In the genomic region with DNA sequence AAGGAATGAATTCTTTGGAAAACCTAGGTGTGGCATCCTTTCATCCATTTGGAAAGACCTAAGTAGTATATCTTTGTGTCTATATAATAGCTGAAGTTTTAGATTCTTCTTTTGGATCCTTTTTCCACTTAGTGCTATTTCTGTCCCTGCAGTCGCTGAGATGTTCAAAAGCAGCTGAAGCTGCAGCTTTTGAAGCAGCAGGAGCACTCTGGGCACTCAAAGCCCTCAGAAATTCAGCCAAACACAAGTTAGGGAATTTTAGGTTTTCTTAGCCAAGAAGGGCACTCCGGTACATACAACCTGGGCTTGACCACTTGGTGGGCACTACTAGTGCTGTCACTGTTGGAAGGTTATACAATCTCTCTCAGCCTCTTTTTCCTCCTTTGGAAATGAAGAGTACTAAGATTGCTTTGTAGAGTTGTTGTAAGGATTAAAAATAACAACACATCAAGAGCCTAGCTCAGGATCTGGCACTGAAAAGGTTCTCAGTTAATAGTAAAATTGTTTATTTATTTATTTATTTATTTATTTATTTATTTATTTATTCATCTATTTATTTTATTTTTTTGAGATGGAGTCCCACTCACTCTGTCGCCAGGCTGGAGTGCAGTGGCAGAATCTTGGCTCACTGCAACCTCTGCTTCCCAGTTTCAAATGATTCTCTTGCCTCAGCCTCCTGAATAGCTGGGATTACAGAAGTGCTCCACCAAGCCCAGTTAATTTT, we compare ENCODE assay signal across 21 cellular contexts.
DNase-seq lines count a peak whose midpoint lies in the region; ATAC-seq and TF ChIP-seq lines count a peak whose summit lies in the region.
"Had no signal": no experiment of that assay in that cellular context is flagged by ENCODE, and none has a peak within 500 bp of the region (broad histone marks: within the 10 kb centered on the region; RNA-seq: fewer than 3 reads in every experiment).

No MANE protein-coding gene starts in this region.

- no peak overlapping the region for H2BK15ac ChIP-seq in mesenchymal stem cell (ENCODE audit: low read depth, poor library complexity, severe bottlenecking)

- H3K4ac ChIP-seq in mesenchymal stem cell (ENCODE audit: low read depth in 1 of 2, low read length in 2 of 2): no peak overlapping the region

- no peak for DNase-seq in Right ventricle myocardium superior
- DNase-seq in cardiac septum (ENCODE audit: low spot score): no peak
- no peak for DNase-seq in mesenchymal stem cell
- DNase-seq in testis: peak; percentile 4
- no peak for DNase-seq in activated naive CD8-positive, alpha-beta T cell treated with anti-CD3 and anti-CD28 coated beads for 36 hours
- DNase-seq: activated CD4-positive, alpha-beta T cell treated with anti-CD3 and anti-CD28 coated beads for 48 hours; cortex of kidney; glutamatergic neuron; NCI-H187; nephron progenitor cell; OCI-M1; stimulated activated CD4-positive, alpha-beta T cell treated with anti-CD3 and anti-CD28 coated beads, Interleukin-1b, Interleukin-23, amount 100 ng/mL, for 48 hours; transverse colon had no signal

- WGBS in mesenchymal stem cell: 95% methylated on average over 1 of the region's 3 CpGs
- 70 to 77% methylated on average over 3 of the region's 3 CpGs for WGBS in testis, 2 donors

- no peaks in the 10 kb centered on the region for H3K4me1 Mint-ChIP-seq in activated naive CD8-positive, alpha-beta T cell treated with anti-CD3 and anti-CD28 coated beads for 36 hours

- no peak overlapping the region for H3K4me3 Mint-ChIP-seq in activated naive CD8-positive, alpha-beta T cell treated with anti-CD3 and anti-CD28 coated beads for 36 hours
- H3K4me3 Mint-ChIP-seq: activated naive CD8-positive, alpha-beta T cell; B cell; nephron progenitor cell; stimulated activated memory B cell treated with anti-CD40 and anti-IgM and Interleukin-4, amounts not matched to agents 10 μg/mL and 1 μg/mL and 100 μg/mL, for 72 hours had no signal

- no peak for TF ChIP-seq CTCF in testis (IDR thresholded peaks at IDR 0.05)

- H3K27me3 Mint-ChIP-seq in activated naive CD8-positive, alpha-beta T cell treated with anti-CD3 and anti-CD28 coated beads for 36 hours: peaks cover 4% of the 10 kb centered on the region
- H3K27me3 Mint-ChIP-seq: progenitor cell of endocrine pancreas had no signal

- no peak overlapping the region for H2BK120ac ChIP-seq in mesenchymal stem cell (ENCODE audit: low read depth, low read length)

- peaks cover 3% of the 10 kb centered on the region for H3K36me3 Mint-ChIP-seq in activated naive CD8-positive, alpha-beta T cell treated with anti-CD3 and anti-CD28 coated beads for 36 hours

- no peak overlapping the region for H3K18ac ChIP-seq in mesenchymal stem cell (ENCODE audit: low read depth in 1 of 2, low read length in 2 of 2)

- no peak overlapping the region for H2BK12ac ChIP-seq in mesenchymal stem cell (ENCODE audit: low read length in 2 of 2)

- TF ChIP-seq POLR2A in testis (IDR thresholded peaks at IDR 0.05): no peak

- no peak overlapping the region for H2AFZ ChIP-seq in mesenchymal stem cell (ENCODE audit: low read depth, low read length)

- no peak overlapping the region for H3K27ac Mint-ChIP-seq in activated naive CD8-positive, alpha-beta T cell treated with anti-CD3 and anti-CD28 coated beads for 36 hours
- H3K27ac Mint-ChIP-seq: activated naive CD8-positive, alpha-beta T cell; B cell; nephron progenitor cell; progenitor cell of endocrine pancreas; stimulated activated memory B cell treated with anti-CD40 and anti-IgM and Interleukin-4, amounts not matched to agents 10 μg/mL and 1 μg/mL and 100 μg/mL, for 72 hours had no signal

- no peak overlapping the region for H2BK5ac ChIP-seq in mesenchymal stem cell (ENCODE audit: low read depth, low read length, poor library complexity, severe bottlenecking)

- no peak overlapping the region for H4K8ac ChIP-seq in mesenchymal stem cell (ENCODE audit: low read length)

- no peak overlapping the region for H3K9ac ChIP-seq in mesenchymal stem cell (ENCODE audit: low read length)
- H3K9ac ChIP-seq: KMS-11 had no signal

- no peak overlapping the region for H2AK5ac ChIP-seq in mesenchymal stem cell (ENCODE audit: low read length, severe bottlenecking)

- no peak overlapping the region for H3K23ac ChIP-seq in mesenchymal stem cell (ENCODE audit: low read length in 2 of 2)

- H3K4me3 ChIP-seq in mesenchymal stem cell (ENCODE audit: insufficient read depth in 1 of 2, low read depth in 1 of 2, low read length in 2 of 2) (no peak overlapping the region), testis (no peak overlapping the region)
- H3K4me3 ChIP-seq: transverse colon had no signal

- peak overlapping the region; percentile 98 for H3K27ac ChIP-seq in angular gyrus (ENCODE audit: low read depth, low read length)
- H3K27ac ChIP-seq in mesenchymal stem cell (ENCODE audit: low read length, poor library complexity, severe bottlenecking): peak overlapping the region; percentile 26
- H3K27ac ChIP-seq in testis: no peak overlapping the region
- H3K27ac ChIP-seq: KMS-11, transverse colon had no signal

- peaks cover 20% of the 10 kb centered on the region for H3K9me3 ChIP-seq in mesenchymal stem cell (ENCODE audit: control insufficient read depth, low read length)
- no peaks in the 10 kb centered on the region for H3K9me3 ChIP-seq in testis

- intact Hi-C loops in Right ventricle myocardium superior (cut with DNase I): no loop called here
- intact Hi-C loops in cardiac septum (cut with DNase I): no loop called here
- intact Hi-C loops in testis (cut with DNase I; ENCODE audit: low total_unique reads): no loop called here

- peaks cover 8% of the 10 kb centered on the region for H3K9me3 Mint-ChIP-seq in activated naive CD8-positive, alpha-beta T cell treated with anti-CD3 and anti-CD28 coated beads for 36 hours

- no peak overlapping the region for H3K14ac ChIP-seq in mesenchymal stem cell (ENCODE audit: low read length in 2 of 2)

- H3K36me3 ChIP-seq in mesenchymal stem cell (ENCODE audit: control insufficient read depth in 1 of 2, insufficient read depth in 2 of 2, low read depth in 1 of 2, low read length in 2 of 2) (peaks cover 0 to 3% of the 10 kb centered on the region in 2 experiments), testis (ENCODE audit: low read depth, missing control alignments) (no peaks in the 10 kb centered on the region)
- H3K36me3 ChIP-seq: transverse colon had no signal

- H3K4me2 ChIP-seq in mesenchymal stem cell (ENCODE audit: low read length, poor library complexity, severe bottlenecking): no peak overlapping the region
- H3K4me2 ChIP-seq: KMS-11 had no signal

- no peak overlapping the region for H4K91ac ChIP-seq in mesenchymal stem cell (ENCODE audit: low read length)

- peak; percentile 27 for ATAC-seq in Right ventricle myocardium superior (ENCODE audit: poor library complexity)
- ATAC-seq in HG03108 (IDR thresholded peaks at IDR 0.05; ENCODE audit: unreplicated experiment): no peak
- ATAC-seq in GM19452 (IDR thresholded peaks at IDR 0.05; ENCODE audit: unreplicated experiment): no peak
- ATAC-seq: stimulated activated memory B cell treated with anti-CD40 and anti-IgM and Interleukin-4, amounts not matched to agents 10 μg/mL and 1 μg/mL and 100 μg/mL, for 72 hours had no signal

- H3K4me1 ChIP-seq in mesenchymal stem cell (ENCODE audit: control insufficient read depth, insufficient read depth, low read depth, low read length) (peaks cover 10% of the 10 kb centered on the region), testis (no peaks in the 10 kb centered on the region)
- H3K4me1 ChIP-seq: transverse colon had no signal

- H3K27me3 ChIP-seq in mesenchymal stem cell (ENCODE audit: control insufficient read depth in 1 of 2, insufficient read depth in 1 of 2, low read length in 2 of 2) (no peaks in the 10 kb centered on the region), testis (no peaks in the 10 kb centered on the region)
- H3K27me3 ChIP-seq: transverse colon had no signal

- no peaks in the 10 kb centered on the region for H3K79me1 ChIP-seq in mesenchymal stem cell (replicated peaks; ENCODE audit: low read length, poor library complexity, severe bottlenecking)

Comparison
In these comparisons a context has a peak if more than half of its experiments do, and no peak if none do; other contexts are left out.
1. H3K27ac ChIP-seq: peak in angular gyrus (single experiment) and mesenchymal stem cell (single experiment); none in testis (0 of 2).